ENCODE assay signal across 2 cellular contexts in genomic region chr3:165875644-165876043, GRCh38.
TF ChIP-seq lines count a peak whose summit lies in the region.

No MANE protein-coding gene starts in this region.

TF ChIP-seq in HepG2, 621 proteins besides CTCF, POLR2A, EP300 and RAD21:
- TF ChIP-seq HBP1 (CRISPR knock-in tag; IDR thresholded peaks at IDR 0.05; ENCODE audit: low read depth) (no peak), NR2F1 (CRISPR knock-in tag; IDR thresholded peaks at IDR 0.05) (no peak), CREB1 (IDR thresholded peaks at IDR 0.05) (peak; percentile 50; the same call in 1 of the 2 replicates), CREB1 (CRISPR knock-in tag; IDR thresholded peaks at IDR 0.05) (no peak)

TF ChIP-seq in GM12878, 131 proteins besides CTCF, POLR2A, EP300 and RAD21:
- TF ChIP-seq TAF1 (IDR thresholded peaks at IDR 0.05; ENCODE audit: borderline replicate concordance, low read depth, low read length) (no peak), ZSCAN29 (IDR thresholded peaks at IDR 0.05) (no peak), SMAD5 (IDR thresholded peaks at IDR 0.05; ENCODE audit: low read depth) (no peak), CEBPZ (IDR thresholded peaks at IDR 0.05; ENCODE audit: low read depth, low read length) (no peak), USF1 (IDR thresholded peaks at IDR 0.05; ENCODE audit: borderline replicate concordance, extremely low read length, insufficient read depth, low read depth, low read length) (no peak), CHD2 (IDR thresholded peaks at IDR 0.05; ENCODE audit: borderline replicate concordance, low read depth, low read length) (no peak)
